12 cellular contexts compared by ENCODE assay signal in the genomic region with DNA sequence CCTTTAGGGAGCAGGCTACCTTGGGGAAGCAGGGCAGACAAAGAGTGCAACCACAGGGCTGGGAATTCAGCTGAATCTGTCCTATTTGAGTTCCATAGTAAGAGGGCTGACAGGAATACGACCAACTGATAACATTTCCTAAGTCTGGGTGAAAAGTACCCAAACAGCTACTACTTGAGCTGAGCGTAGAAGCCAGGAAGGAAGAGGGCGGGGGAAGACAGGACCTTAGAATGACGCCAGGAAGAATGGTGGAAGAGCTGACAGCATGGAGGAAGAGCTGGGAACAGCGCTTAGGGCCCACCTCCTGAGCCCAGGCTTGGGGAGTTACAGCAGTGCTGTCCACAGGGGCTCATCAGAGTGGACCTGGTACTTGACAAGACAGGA. TPM values are rescaled to one million over a fixed set of nuclear protein-coding genes. Genes with fewer than 3 reads are reported as not detected.
DNase-seq lines count a peak whose midpoint lies in the region; ATAC-seq, FAIRE-seq and TF ChIP-seq lines count a peak whose summit lies in the region.
"Had no signal": no experiment of that assay in that cellular context is flagged by ENCODE, and none has a peak within 500 bp of the region (broad histone marks: within the 10 kb centered on the region; RNA-seq: fewer than 3 reads in every experiment).

No MANE protein-coding gene starts in this region.

- ATAC-seq in activated T-cell treated with anti-CD3 and anti-CD28 coated beads, Interleukin-2, amount 50 U/mL, for 72 hours (replicated peaks in 1 of 2), result no peak
- ATAC-seq in activated naive CD4-positive, alpha-beta T cell treated with anti-CD3 and anti-CD28 coated beads, Interleukin-2, amount 50 U/mL, for 72 hours, result peak in 1 of 2 donors; percentile 26

- H3K4me3 ChIP-seq in kidney (ENCODE audit: low read length in 2 of 2) (no peak overlapping the region), transverse colon (no peak overlapping the region)
- H3K4me3 ChIP-seq: dorsolateral prefrontal cortex had no signal

- intact Hi-C loops in kidney (cut with DNase I), result no loop called here
- intact Hi-C loops in transverse colon (cut with DNase I; ENCODE audit: low total_unique reads), result no loop called here

- peaks cover 36% of the 10 kb centered on the region for H3K4me1 Mint-ChIP-seq in activated T-cell treated with anti-CD3 and anti-CD28 coated beads, Interleukin-2, amount 50 U/mL, for 72 hours (ENCODE audit: low read depth)

- peak overlapping the region; percentile 11 to 48 for H3K27ac ChIP-seq in kidney (ENCODE audit: low read depth in 2 of 2, low read length in 2 of 2)
- peak overlapping the region in 3 of 4 donors; percentile 4 to 41 (median 6) for H3K27ac ChIP-seq in transverse colon

- H3K4me1 ChIP-seq in kidney (ENCODE audit: control insufficient read depth in 1 of 2, insufficient read depth in 1 of 2, low read depth in 1 of 2, low read length in 2 of 2) (peaks cover 0 to 9% of the 10 kb centered on the region in 2 donors), transverse colon (peaks cover 0 to 18% (median 0%) of the 10 kb centered on the region in 4 donors)

- TF ChIP-seq POLR2A in transverse colon (IDR thresholded peaks at IDR 0.05), result no peak

- peaks cover 4 to 14% of the 10 kb centered on the region in 2 donors for H3K36me3 Mint-ChIP-seq in activated T-cell treated with anti-CD3 and anti-CD28 coated beads, Interleukin-2, amount 50 U/mL, for 72 hours (ENCODE audit: insufficient read depth in 2 of 2)
- peaks cover 0 to 19% of the 10 kb centered on the region in 2 donors for H3K36me3 Mint-ChIP-seq in activated naive CD4-positive, alpha-beta T cell treated with anti-CD3 and anti-CD28 coated beads, Interleukin-2, amount 50 U/mL, for 72 hours

- H3K4me3 Mint-ChIP-seq in activated T-cell treated with anti-CD3 and anti-CD28 coated beads, Interleukin-2, amount 50 U/mL, for 72 hours, result peak overlapping the region; percentile 52 to 67
- H3K4me3 Mint-ChIP-seq: nephron had no signal

- H3K9me3 Mint-ChIP-seq in activated T-cell treated with anti-CD3 and anti-CD28 coated beads, Interleukin-2, amount 50 U/mL, for 72 hours, result no peaks in the 10 kb centered on the region
- H3K9me3 Mint-ChIP-seq in activated naive CD4-positive, alpha-beta T cell treated with anti-CD3 and anti-CD28 coated beads, Interleukin-2, amount 50 U/mL, for 72 hours, result no peaks in the 10 kb centered on the region

- in situ Hi-C loops in transverse colon (cut with MboI; ENCODE audit: low pct_ligation_motif_present in 1 of 4, low pct_unique_long_range_greater_than_20kb in 1 of 4, low sequenced_read_pairs in 3 of 4), result no loop called here

- H3K36me3 ChIP-seq in kidney (ENCODE audit: control insufficient read depth in 1 of 2, insufficient read depth in 2 of 2, low read length in 2 of 2) (no peaks in the 10 kb centered on the region), transverse colon (no peaks in the 10 kb centered on the region)

- no peaks in the 10 kb centered on the region for H3K9me3 ChIP-seq in kidney (ENCODE audit: control insufficient read depth in 1 of 2, low read length in 2 of 2)
- H3K9me3 ChIP-seq in transverse colon, result no peaks in the 10 kb centered on the region

- TF ChIP-seq CTCF in kidney (IDR thresholded peaks at IDR 0.05; ENCODE audit: borderline replicate concordance, extremely low read depth, insufficient read depth), result no peak
- TF ChIP-seq CTCF in transverse colon (IDR thresholded peaks at IDR 0.05), result no peak

- 59% methylated on average over 5 of the region's 5 CpGs; no CpG with 5 or more reads in 1 of the 2 donors for WGBS in transverse colon (ENCODE audit: low coverage in 1 of 2), 2 donors

- H3K27ac Mint-ChIP-seq in activated T-cell treated with anti-CD3 and anti-CD28 coated beads, Interleukin-2, amount 50 U/mL, for 72 hours, result peak overlapping the region; percentile 48
- H3K27ac Mint-ChIP-seq in activated naive CD4-positive, alpha-beta T cell treated with anti-CD3 and anti-CD28 coated beads, Interleukin-2, amount 50 U/mL, for 72 hours, result peak overlapping the region; percentile 22 to 65

- no peak for DNase-seq in activated T-cell treated with anti-CD3 and anti-CD28 coated beads, Interleukin-2, amount 50 U/mL, for 72 hours
- DNase-seq in activated T-cell treated with anti-CD3 and anti-CD28 coated beads, Interleukin-2, amount 50 U/mL, for 48 hours, result no peak
- DNase-seq in activated naive CD4-positive, alpha-beta T cell treated with anti-CD3 and anti-CD28 coated beads, Interleukin-2, amount 50 U/mL, for 72 hours (ENCODE audit: low spot score in 2 of 2), result no peak
- DNase-seq in kidney, result no peak
- no peak for DNase-seq in transverse colon
- DNase-seq in GM19239 (ENCODE audit: insufficient read length, low spot score), result no peak
- DNase-seq in middle frontal gyrus (ENCODE audit: extremely low spot score, low spot score), result no peak
- no peak for DNase-seq in NCI-H1694 (lab: John Stamatoyannopoulos, UW)
- DNase-seq: dorsolateral prefrontal cortex, NCI-H526, substantia nigra had no signal

- no peak overlapping the region for H3K9ac ChIP-seq in kidney (ENCODE audit: low read length in 2 of 2)

- FAIRE-seq in kidney (lab: Jason Lieb, UNC) (no peak), GM19239 (lab: Jason Lieb, UNC) (no peak)

- no peaks in the 10 kb centered on the region for H3K27me3 ChIP-seq in transverse colon

- no peak for TF ChIP-seq EP300 in transverse colon (IDR thresholded peaks at IDR 0.05; ENCODE audit: low read depth)

- H3K27me3 Mint-ChIP-seq in activated T-cell treated with anti-CD3 and anti-CD28 coated beads, Interleukin-2, amount 50 U/mL, for 72 hours (ENCODE audit: low read depth), result peaks cover 13% of the 10 kb centered on the region

RNA-seq across cellular contexts. Expression of a gene that starts 14.4 kb away (rescaled TPM):
- total RNA-seq in activated T-cell treated with anti-CD3 and anti-CD28 coated beads, Interleukin-2, amount 50 U/mL, for 72 hours, result 10 to 100 TPM; 70.4 to 73.5 TPM
- 10 to 100 TPM; 61.0 to 84.9 TPM for total RNA-seq in activated naive CD4-positive, alpha-beta T cell treated with anti-CD3 and anti-CD28 coated beads, Interleukin-2, amount 50 U/mL, for 72 hours
- 74.7 TPM for total RNA-seq in kidney
- 14.0 TPM for polyA plus RNA-seq in kidney (ENCODE audit: insufficient read depth, low read depth, low replicate concordance)
- 10 to 100 TPM; 22.1 to 53.1 (median 37.8) TPM for total RNA-seq in transverse colon
